Comparison of ENCODE assay signal across 17 cellular contexts in genomic region chr5:75168026-75168750, GRCh38.
DNase-seq lines count a peak whose midpoint lies in the region; FAIRE-seq and TF ChIP-seq lines count a peak whose summit lies in the region.
"Had no signal": no experiment of that assay in that cellular context is flagged by ENCODE, and none has a peak within 500 bp of the region (broad histone marks: within the 10 kb centered on the region; RNA-seq: fewer than 3 reads in every experiment).

No MANE protein-coding gene starts in this region.

- H3K4me2 ChIP-seq in hepatocyte (peak overlapping the region; percentile 47), smooth muscle cell (peak overlapping the region; percentile 42)

- H3K27ac ChIP-seq in hepatocyte (peak overlapping the region; percentile 31), smooth muscle cell (ENCODE audit: low read depth) (peak overlapping the region; percentile 8)
- H3K27ac ChIP-seq: HL-60 had no signal

- H3K9ac ChIP-seq in smooth muscle cell (ENCODE audit: low read depth), result no peak overlapping the region

- H3F3A ChIP-seq in smooth muscle cell (ENCODE audit: low read depth), result peaks cover 12% of the 10 kb centered on the region

- CTCF ChIA-PET in Caco-2 (lab: Charles Lee), result interaction anchor here (1.1 kb wide), 1 partner anchor 69 kb away, joined by 6 read pairs; the partner anchor contains the start of gene ANKRD31

- 51% methylated on average over 2 of the region's 2 CpGs for WGBS in hepatocyte (ENCODE audit: low lambda C conversion rate, missing lambda C conversion rate)
- WGBS in smooth muscle cell (ENCODE audit: low lambda C conversion rate), result 33% methylated on average over 2 of the region's 2 CpGs

- intact Hi-C loops in Caco-2 (cut with micrococcal nuclease; ENCODE audit: unreplicated experiment), result loop anchor here (1.0 to 5.0 kb wide), 3 partner anchors 47 to 214 kb away; partner anchors contain the start of gene GCNT4

- H3K27me3 ChIP-seq in Caco-2 (replicated peaks; ENCODE audit: control insufficient read depth, insufficient read depth, low read length), result no peaks in the 10 kb centered on the region
- H3K27me3 ChIP-seq in hepatocyte, result no peaks in the 10 kb centered on the region
- no peaks in the 10 kb centered on the region for H3K27me3 ChIP-seq in smooth muscle cell (ENCODE audit: low read depth)
- H3K27me3 ChIP-seq: BE2C had no signal

- H3K27ac Mint-ChIP-seq in Caco-2 (ENCODE audit: unreplicated experiment), result peak overlapping the region; percentile 5
- H3K27ac Mint-ChIP-seq: CD4-positive, CD25-positive, alpha-beta regulatory T cell; CD8-positive, alpha-beta memory T cell; HFFc6 had no signal

- 0 out of 2 replicates have a peak, but pooled peaks cover 4% of the 10 kb centered on the region for H3K9me3 ChIP-seq in Caco-2
- H3K9me3 ChIP-seq in hepatocyte (ENCODE audit: low read depth), result no peaks in the 10 kb centered on the region
- no peaks in the 10 kb centered on the region for H3K9me3 ChIP-seq in smooth muscle cell (replicated peaks; ENCODE audit: low read depth)
- H3K9me3 ChIP-seq: BE2C had no signal

- H4K20me1 ChIP-seq in hepatocyte (ENCODE audit: insufficient read depth, poor library complexity, severe bottlenecking) (no peaks in the 10 kb centered on the region), smooth muscle cell (ENCODE audit: low read depth) (no peaks in the 10 kb centered on the region)

- no peaks in the 10 kb centered on the region for H3K36me3 ChIP-seq in Caco-2 (ENCODE audit: control insufficient read depth, insufficient read depth, low read length)
- H3K36me3 ChIP-seq in hepatocyte (replicated peaks; ENCODE audit: insufficient read depth, low read depth), result no peaks in the 10 kb centered on the region
- no peaks in the 10 kb centered on the region for H3K36me3 ChIP-seq in smooth muscle cell (ENCODE audit: low read depth)
- H3K36me3 ChIP-seq: BE2C had no signal

- no peaks in the 10 kb centered on the region for H3K27me3 Mint-ChIP-seq in Caco-2 (ENCODE audit: insufficient read depth, unreplicated experiment)

- H2AFZ ChIP-seq in hepatocyte, result no peak overlapping the region
- H2AFZ ChIP-seq in smooth muscle cell (ENCODE audit: low read depth), result no peak overlapping the region

- no peak overlapping the region for H3K4me3 ChIP-seq in Caco-2 (ENCODE audit: low read depth, low read length)
- H3K4me3 ChIP-seq in hepatocyte, result no peak overlapping the region
- no peak overlapping the region for H3K4me3 ChIP-seq in smooth muscle cell

- peaks cover 2% of the 10 kb centered on the region for H3K9me3 Mint-ChIP-seq in Caco-2 (ENCODE audit: unreplicated experiment)

- peaks cover 17% of the 10 kb centered on the region for H3K4me1 Mint-ChIP-seq in Caco-2 (ENCODE audit: low read depth, unreplicated experiment)
- H3K4me1 Mint-ChIP-seq: CD8-positive, alpha-beta memory T cell had no signal

- peak overlapping the region; percentile 6 for H3K4me3 Mint-ChIP-seq in Caco-2 (ENCODE audit: unreplicated experiment)
- H3K4me3 Mint-ChIP-seq: CD4-positive, CD25-positive, alpha-beta regulatory T cell; CD8-positive, alpha-beta memory T cell; HFFc6 had no signal

- no TSS peak for BruUV-seq in Caco-2 (replicated peaks; lab: Mats Ljungman, UMichigan)

- H3K79me2 ChIP-seq in hepatocyte (no peaks in the 10 kb centered on the region), smooth muscle cell (ENCODE audit: low read depth) (no peaks in the 10 kb centered on the region)

- peak; percentile 62 to 71 for DNase-seq in Caco-2
- peak; percentile 1 for DNase-seq in RCC 7860 (ENCODE audit: low spot score)
- DNase-seq in hepatocyte (ENCODE audit: low spot score), result no peak
- no peak for DNase-seq in smooth muscle cell (lab: John Stamatoyannopoulos, UW; ENCODE audit: unreplicated experiment)
- DNase-seq in stimulated activated naive CD4-positive, alpha-beta T cell (lab: John Stamatoyannopoulos, UW), result no peak
- no peak for DNase-seq in SK-N-DZ (ENCODE audit: low spot score)
- DNase-seq in activated gamma-delta T cell treated with Interleukin-2 at 50 U/mL for 16 hours, result no peak
- DNase-seq: BE2C; C1 segment of cervical spinal cord; CD4-positive, CD25-positive, alpha-beta regulatory T cell; CD8-positive, alpha-beta memory T cell; COR-L47; DMS79 treated with DMSO at 0.1 percent for 48 hours; GF-D8; GOT3 had no signal

- no peaks in the 10 kb centered on the region for H3K9me2 ChIP-seq in hepatocyte (replicated peaks; ENCODE audit: insufficient read depth)

- no peak for FAIRE-seq in RCC 7860 (lab: Jason Lieb, UNC)

- H3K36me3 Mint-ChIP-seq in Caco-2 (ENCODE audit: insufficient read depth, unreplicated experiment), result no peaks in the 10 kb centered on the region
- H3K36me3 Mint-ChIP-seq: CD4-positive, CD25-positive, alpha-beta regulatory T cell had no signal

- H3K4me1 ChIP-seq in Caco-2 (peaks cover 19% of the 10 kb centered on the region), hepatocyte (ENCODE audit: insufficient read depth) (peaks cover 22% of the 10 kb centered on the region), smooth muscle cell (ENCODE audit: low read depth) (peaks cover 16% of the 10 kb centered on the region)
- H3K4me1 ChIP-seq: BE2C had no signal

- TF ChIP-seq CTCF in Caco-2 (IDR thresholded peaks at IDR 0.05; ENCODE audit: insufficient read depth in 1 of 2, low read depth in 1 of 2, low read length in 1 of 2, severe bottlenecking in 1 of 2, unreplicated experiment in 1 of 2) (peak in 1 of 2 experiments; percentile 3), hepatocyte (IDR thresholded peaks at IDR 0.05; ENCODE audit: poor library complexity) (no peak), smooth muscle cell (IDR thresholded peaks at IDR 0.05; ENCODE audit: borderline replicate concordance, insufficient read depth, poor library complexity, severe bottlenecking) (no peak)

- POLR2A ChIA-PET in Caco-2 (lab: Charles Lee), result interaction anchor here (0.6 to 1.2 kb wide), 3 partner anchors 169 to 319 kb away, joined by 3 to 9 read pairs (median 3); partner anchors contain the start of gene HMGCR

Comparison
In these comparisons a context has a peak if more than half of its experiments do, and no peak if none do; other contexts are left out.
1. DNase-seq: peak in Caco-2 (2 of 2) and RCC 7860 (single experiment); none in hepatocyte (single experiment), smooth muscle cell (single experiment), stimulated activated naive CD4-positive, alpha-beta T cell (0 of 6), SK-N-DZ (single experiment) and activated gamma-delta T cell treated with Interleukin-2 at 50 U/mL for 16 hours (single experiment).